In the genomic region with DNA sequence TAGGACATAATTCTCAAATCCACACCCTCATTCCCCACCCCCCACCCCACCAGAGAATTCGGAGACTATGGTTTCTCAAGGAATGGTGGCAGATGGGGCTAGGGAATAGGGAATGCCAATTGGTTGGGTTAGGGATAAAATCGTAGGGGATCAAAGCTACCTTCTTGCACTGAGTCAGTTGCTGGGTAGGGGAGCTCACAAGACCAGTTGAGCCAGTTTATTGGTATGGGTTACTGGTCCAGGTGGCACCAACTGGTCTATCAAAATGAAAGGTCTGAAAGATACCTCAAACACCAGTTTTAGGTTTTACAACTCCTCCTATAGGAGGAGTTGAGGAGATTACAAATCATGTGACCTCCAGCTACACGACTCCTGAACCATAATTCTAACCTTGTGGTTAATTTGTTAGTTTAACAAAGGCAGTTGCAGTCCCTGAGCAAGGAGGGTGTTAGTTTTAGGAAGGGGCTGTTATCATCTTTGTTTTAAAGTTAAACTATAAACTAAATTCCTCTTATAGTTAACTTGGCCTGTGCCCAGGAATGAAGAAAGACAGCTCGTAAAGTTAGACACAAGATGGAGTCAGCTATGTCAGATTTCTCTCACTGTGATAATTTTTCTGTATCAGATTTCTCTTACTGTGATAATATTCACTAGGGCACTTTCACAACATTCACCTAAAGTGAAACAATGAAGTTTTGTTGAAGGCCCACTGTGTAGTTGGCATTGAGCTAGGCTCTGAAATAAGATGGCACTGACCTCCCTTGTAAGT, we compare ENCODE assay signal across 1 cellular context.
TF ChIP-seq lines count a peak whose summit lies in the region.

No MANE protein-coding gene starts in this region.

TF ChIP-seq in GM12878, 131 proteins besides CTCF, POLR2A, EP300 and RAD21:
- TF ChIP-seq RAD51 (IDR thresholded peaks at IDR 0.05), result peak; percentile 71
- TF ChIP-seq NR2F1 (conservative IDR thresholded peaks at IDR 0.05), result 0 out of 2 replicates have a peak, but pooled peaks have one; percentile 19
- peak; percentile 20; the same call in 1 of the 2 replicates for TF ChIP-seq MTA2 (IDR thresholded peaks at IDR 0.05; ENCODE audit: low read depth)
- TF ChIP-seq, protein P1, sequence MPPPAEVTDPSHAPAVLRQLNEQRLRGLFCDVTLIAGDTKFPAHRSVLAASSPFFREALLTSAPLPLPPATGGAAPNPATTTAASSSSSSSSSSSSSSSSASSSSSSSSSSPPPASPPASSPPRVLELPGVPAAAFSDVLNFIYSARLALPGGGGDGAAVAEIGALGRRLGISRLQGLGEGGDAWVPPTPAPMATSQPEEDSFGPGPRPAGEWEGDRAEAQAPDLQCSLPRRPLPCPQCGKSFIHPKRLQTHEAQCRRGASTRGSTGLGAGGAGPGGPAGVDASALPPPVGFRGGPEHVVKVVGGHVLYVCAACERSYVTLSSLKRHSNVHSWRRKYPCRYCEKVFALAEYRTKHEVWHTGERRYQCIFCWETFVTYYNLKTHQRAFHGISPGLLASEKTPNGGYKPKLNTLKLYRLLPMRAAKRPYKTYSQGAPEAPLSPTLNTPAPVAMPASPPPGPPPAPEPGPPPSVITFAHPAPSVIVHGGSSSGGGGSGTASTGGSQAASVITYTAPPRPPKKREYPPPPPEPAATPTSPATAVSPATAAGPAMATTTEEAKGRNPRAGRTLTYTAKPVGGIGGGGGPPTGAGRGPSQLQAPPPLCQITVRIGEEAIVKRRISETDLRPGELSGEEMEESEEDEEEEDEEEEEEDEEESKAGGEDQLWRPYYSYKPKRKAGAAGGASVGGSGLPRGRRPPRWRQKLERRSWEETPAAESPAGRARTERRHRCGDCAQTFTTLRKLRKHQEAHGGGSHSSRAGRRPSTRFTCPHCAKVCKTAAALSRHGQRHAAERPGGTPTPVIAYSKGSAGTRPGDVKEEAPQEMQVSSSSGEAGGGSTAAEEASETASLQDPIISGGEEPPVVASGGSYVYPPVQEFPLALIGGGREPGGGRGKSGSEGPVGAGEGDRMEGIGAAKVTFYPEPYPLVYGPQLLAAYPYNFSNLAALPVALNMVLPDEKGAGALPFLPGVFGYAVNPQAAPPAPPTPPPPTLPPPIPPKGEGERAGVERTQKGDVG (CRISPR knock-in tag; IDR thresholded peaks at IDR 0.05), result no peak
- TF ChIP-seq, protein P2, sequence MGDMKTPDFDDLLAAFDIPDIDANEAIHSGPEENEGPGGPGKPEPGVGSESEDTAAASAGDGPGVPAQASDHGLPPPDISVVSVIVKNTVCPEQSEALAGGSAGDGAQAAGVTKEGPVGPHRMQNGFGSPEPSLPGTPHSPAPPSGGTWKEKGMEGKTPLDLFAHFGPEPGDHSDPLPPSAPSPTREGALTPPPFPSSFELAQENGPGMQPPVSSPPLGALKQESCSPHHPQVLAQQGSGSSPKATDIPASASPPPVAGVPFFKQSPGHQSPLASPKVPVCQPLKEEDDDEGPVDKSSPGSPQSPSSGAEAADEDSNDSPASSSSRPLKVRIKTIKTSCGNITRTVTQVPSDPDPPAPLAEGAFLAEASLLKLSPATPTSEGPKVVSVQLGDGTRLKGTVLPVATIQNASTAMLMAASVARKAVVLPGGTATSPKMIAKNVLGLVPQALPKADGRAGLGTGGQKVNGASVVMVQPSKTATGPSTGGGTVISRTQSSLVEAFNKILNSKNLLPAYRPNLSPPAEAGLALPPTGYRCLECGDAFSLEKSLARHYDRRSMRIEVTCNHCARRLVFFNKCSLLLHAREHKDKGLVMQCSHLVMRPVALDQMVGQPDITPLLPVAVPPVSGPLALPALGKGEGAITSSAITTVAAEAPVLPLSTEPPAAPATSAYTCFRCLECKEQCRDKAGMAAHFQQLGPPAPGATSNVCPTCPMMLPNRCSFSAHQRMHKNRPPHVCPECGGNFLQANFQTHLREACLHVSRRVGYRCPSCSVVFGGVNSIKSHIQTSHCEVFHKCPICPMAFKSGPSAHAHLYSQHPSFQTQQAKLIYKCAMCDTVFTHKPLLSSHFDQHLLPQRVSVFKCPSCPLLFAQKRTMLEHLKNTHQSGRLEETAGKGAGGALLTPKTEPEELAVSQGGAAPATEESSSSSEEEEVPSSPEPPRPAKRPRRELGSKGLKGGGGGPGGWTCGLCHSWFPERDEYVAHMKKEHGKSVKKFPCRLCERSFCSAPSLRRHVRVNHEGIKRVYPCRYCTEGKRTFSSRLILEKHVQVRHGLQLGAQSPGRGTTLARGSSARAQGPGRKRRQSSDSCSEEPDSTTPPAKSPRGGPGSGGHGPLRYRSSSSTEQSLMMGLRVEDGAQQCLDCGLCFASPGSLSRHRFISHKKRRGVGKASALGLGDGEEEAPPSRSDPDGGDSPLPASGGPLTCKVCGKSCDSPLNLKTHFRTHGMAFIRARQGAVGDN (IDR thresholded peaks at IDR 0.05), result peak; percentile 76
- TF ChIP-seq BHLHE40 (IDR thresholded peaks at IDR 0.05; ENCODE audit: borderline replicate concordance in 1 of 2, low read depth in 2 of 2, low read length in 1 of 2), result peak in 1 of 2 experiments; percentile 19; a peak in 1 of 4 replicates
- TF ChIP-seq MEF2B (IDR thresholded peaks at IDR 0.05; ENCODE audit: partially characterized antibody, poor library complexity, severe bottlenecking), result peak; percentile 20
- TF ChIP-seq, protein P3, sequence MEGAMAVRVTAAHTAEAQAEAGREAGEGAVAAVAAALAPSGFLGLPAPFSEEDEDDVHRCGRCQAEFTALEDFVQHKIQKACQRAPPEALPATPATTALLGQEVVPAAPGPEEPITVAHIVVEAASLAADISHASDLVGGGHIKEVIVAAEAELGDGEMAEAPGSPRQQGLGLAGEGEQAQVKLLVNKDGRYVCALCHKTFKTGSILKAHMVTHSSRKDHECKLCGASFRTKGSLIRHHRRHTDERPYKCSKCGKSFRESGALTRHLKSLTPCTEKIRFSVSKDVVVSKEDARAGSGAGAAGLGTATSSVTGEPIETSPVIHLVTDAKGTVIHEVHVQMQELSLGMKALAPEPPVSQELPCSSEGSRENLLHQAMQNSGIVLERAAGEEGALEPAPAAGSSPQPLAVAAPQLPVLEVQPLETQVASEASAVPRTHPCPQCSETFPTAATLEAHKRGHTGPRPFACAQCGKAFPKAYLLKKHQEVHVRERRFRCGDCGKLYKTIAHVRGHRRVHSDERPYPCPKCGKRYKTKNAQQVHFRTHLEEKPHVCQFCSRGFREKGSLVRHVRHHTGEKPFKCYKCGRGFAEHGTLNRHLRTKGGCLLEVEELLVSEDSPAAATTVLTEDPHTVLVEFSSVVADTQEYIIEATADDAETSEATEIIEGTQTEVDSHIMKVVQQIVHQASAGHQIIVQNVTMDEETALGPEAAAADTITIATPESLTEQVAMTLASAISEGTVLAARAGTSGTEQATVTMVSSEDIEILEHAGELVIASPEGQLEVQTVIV (IDR thresholded peaks at IDR 0.05; ENCODE audit: borderline replicate concordance, partially characterized antibody), result no peak
- TF ChIP-seq, protein P4, sequence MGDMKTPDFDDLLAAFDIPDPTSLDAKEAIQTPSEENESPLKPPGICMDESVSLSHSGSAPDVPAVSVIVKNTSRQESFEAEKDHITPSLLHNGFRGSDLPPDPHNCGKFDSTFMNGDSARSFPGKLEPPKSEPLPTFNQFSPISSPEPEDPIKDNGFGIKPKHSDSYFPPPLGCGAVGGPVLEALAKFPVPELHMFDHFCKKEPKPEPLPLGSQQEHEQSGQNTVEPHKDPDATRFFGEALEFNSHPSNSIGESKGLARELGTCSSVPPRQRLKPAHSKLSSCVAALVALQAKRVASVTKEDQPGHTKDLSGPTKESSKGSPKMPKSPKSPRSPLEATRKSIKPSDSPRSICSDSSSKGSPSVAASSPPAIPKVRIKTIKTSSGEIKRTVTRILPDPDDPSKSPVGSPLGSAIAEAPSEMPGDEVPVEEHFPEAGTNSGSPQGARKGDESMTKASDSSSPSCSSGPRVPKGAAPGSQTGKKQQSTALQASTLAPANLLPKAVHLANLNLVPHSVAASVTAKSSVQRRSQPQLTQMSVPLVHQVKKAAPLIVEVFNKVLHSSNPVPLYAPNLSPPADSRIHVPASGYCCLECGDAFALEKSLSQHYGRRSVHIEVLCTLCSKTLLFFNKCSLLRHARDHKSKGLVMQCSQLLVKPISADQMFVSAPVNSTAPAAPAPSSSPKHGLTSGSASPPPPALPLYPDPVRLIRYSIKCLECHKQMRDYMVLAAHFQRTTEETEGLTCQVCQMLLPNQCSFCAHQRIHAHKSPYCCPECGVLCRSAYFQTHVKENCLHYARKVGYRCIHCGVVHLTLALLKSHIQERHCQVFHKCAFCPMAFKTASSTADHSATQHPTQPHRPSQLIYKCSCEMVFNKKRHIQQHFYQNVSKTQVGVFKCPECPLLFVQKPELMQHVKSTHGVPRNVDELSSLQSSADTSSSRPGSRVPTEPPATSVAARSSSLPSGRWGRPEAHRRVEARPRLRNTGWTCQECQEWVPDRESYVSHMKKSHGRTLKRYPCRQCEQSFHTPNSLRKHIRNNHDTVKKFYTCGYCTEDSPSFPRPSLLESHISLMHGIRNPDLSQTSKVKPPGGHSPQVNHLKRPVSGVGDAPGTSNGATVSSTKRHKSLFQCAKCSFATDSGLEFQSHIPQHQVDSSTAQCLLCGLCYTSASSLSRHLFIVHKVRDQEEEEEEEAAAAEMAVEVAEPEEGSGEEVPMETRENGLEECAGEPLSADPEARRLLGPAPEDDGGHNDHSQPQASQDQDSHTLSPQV (IDR thresholded peaks at IDR 0.05), result peak; percentile 94
